Comparison of ENCODE assay signal across 11 cellular contexts in the genomic region with DNA sequence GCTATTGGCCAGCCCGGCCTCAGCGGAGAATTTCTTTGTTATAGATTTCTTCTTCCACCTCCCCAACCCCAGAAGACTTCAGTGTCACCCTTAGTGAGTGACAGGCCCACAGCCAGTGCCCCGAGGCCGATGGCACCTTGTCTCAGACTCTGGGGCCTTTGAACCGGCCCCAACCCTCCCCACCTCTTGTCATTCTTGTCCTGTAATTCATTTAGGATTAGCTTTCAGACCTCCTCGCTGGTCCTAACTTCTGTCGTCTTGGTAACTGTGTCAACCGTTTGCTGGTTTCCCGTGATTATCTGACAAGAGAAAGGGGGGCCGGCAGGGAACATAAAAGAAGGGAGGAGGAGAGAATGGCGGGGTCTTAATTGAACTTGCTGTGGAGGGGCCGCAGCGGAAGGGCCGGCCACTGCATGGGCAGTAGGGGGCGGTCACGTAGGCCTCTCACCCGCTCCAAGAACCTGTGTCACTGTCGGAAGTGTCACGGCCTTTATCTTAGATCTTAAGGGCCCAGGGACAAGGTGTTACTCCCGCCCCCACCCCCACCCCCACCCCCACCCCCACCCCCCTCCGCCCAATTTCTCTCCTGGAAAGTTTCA. TPM values are rescaled to one million over a fixed set of nuclear protein-coding genes. Genes with fewer than 3 reads are reported as not detected.
DNase-seq lines count a peak whose midpoint lies in the region; ATAC-seq lines count a peak whose summit lies in the region.
"Had no signal": no experiment of that assay in that cellular context is flagged by ENCODE, and none has a peak within 500 bp of the region (broad histone marks: within the 10 kb centered on the region; RNA-seq: fewer than 3 reads in every experiment).

No MANE protein-coding gene starts in this region.

- DNase-seq in HAP-1 (ENCODE audit: low spot score in 2 of 2) (peak; percentile 77 to 80), NCI-H2227 (lab: John Stamatoyannopoulos, UW; ENCODE audit: unreplicated experiment) (peak; percentile 29), neuronal stem cell (ENCODE audit: low spot score) (peak; percentile 89)
- DNase-seq in effector memory CD8-positive, alpha-beta T cell: no peak
- DNase-seq: activated CD4-positive, CD25-positive, alpha-beta regulatory T cell; activated effector memory CD4-positive, alpha-beta T cell treated with anti-CD3 and anti-CD28 coated beads, Interleukin-2, amount 50 U/mL, for 16 hours; NCI-H187 had no signal

- peaks cover 47% of the 10 kb centered on the region for H3K4me1 ChIP-seq in HAP-1
- peaks cover 31 to 61% of the 10 kb centered on the region in 2 donors for H3K4me1 ChIP-seq in neuronal stem cell (ENCODE audit: control insufficient read depth in 2 of 2, insufficient read depth in 1 of 2, low read depth in 1 of 2, low read length in 2 of 2)

- peak overlapping the region; percentile 11 for H3K18ac ChIP-seq in neuronal stem cell (ENCODE audit: low read length)

- peak overlapping the region; percentile 4 for H2BK5ac ChIP-seq in neuronal stem cell (ENCODE audit: low read length)

- H2BK15ac ChIP-seq in neuronal stem cell (ENCODE audit: low read length): peak overlapping the region; percentile 98

- in situ Hi-C loops in HAP-1 (cut with MboI; ENCODE audit: low sequenced_read_pairs): no loop called here

- no peak overlapping the region for H2BK12ac ChIP-seq in neuronal stem cell (ENCODE audit: low read length)

- no peaks in the 10 kb centered on the region for H3K27me3 Mint-ChIP-seq in effector memory CD8-positive, alpha-beta T cell

- H2BK120ac ChIP-seq in neuronal stem cell (ENCODE audit: low read depth, low read length): no peak overlapping the region

- H3K4me1 Mint-ChIP-seq in effector memory CD8-positive, alpha-beta T cell (ENCODE audit: low read depth in 2 of 2): peaks cover 80 to 85% of the 10 kb centered on the region in 2 donors

- H4K8ac ChIP-seq in neuronal stem cell (ENCODE audit: low read depth, low read length): no peak overlapping the region

- H3K4ac ChIP-seq in neuronal stem cell (ENCODE audit: low read length): no peak overlapping the region

- H3K4me2 ChIP-seq in neuronal stem cell (ENCODE audit: insufficient read depth, low read length, poor library complexity, severe bottlenecking): no peak overlapping the region

- H3K79me1 ChIP-seq in neuronal stem cell (ENCODE audit: low read depth, low read length): no peaks in the 10 kb centered on the region

- H3K4me3 ChIP-seq in HAP-1: no peak overlapping the region
- H3K4me3 ChIP-seq in neuronal stem cell (ENCODE audit: low read length in 2 of 2): no peak overlapping the region

- H3K36me3 ChIP-seq in HAP-1 (replicated peaks) (no peaks in the 10 kb centered on the region), neuronal stem cell (replicated peaks in 1 of 2; ENCODE audit: control insufficient read depth in 2 of 2, insufficient read depth in 2 of 2, low read length in 2 of 2) (no peaks in the 10 kb centered on the region)

- H3K9ac ChIP-seq in neuronal stem cell (ENCODE audit: low read depth, low read length, poor library complexity): no peak overlapping the region

- H3K9me3 Mint-ChIP-seq in effector memory CD8-positive, alpha-beta T cell: no peaks in the 10 kb centered on the region

- ATAC-seq in effector memory CD8-positive, alpha-beta T cell (replicated peaks): no peak
- no peak for ATAC-seq in GM21390 (IDR thresholded peaks at IDR 0.05; ENCODE audit: unreplicated experiment)
- no peak for ATAC-seq in GM19467 (IDR thresholded peaks at IDR 0.05; ENCODE audit: unreplicated experiment)
- no peak for ATAC-seq in HG02852 (IDR thresholded peaks at IDR 0.05; ENCODE audit: unreplicated experiment)
- no peak for ATAC-seq in GM18907 (IDR thresholded peaks at IDR 0.05; ENCODE audit: unreplicated experiment)

- no peak overlapping the region for H2AK5ac ChIP-seq in neuronal stem cell (ENCODE audit: low read depth, low read length)

- H4K91ac ChIP-seq in neuronal stem cell (ENCODE audit: low read depth, low read length, poor library complexity): no peak overlapping the region

- peak overlapping the region; percentile 35 to 44 for H3K4me3 Mint-ChIP-seq in effector memory CD8-positive, alpha-beta T cell

- no peaks in the 10 kb centered on the region for H3K27me3 ChIP-seq in HAP-1 (ENCODE audit: low read depth)
- no peaks in the 10 kb centered on the region for H3K27me3 ChIP-seq in neuronal stem cell (ENCODE audit: control insufficient read depth in 3 of 3, insufficient read depth in 3 of 3, low read depth in 1 of 3, low read length in 3 of 3)

- H3K9me3 ChIP-seq in HAP-1: no peaks in the 10 kb centered on the region
- H3K9me3 ChIP-seq in neuronal stem cell (replicated peaks in 1 of 2; ENCODE audit: control insufficient read depth in 2 of 2, insufficient read depth in 1 of 2, low read depth in 1 of 2, low read length in 2 of 2): peaks cover 8 to 15% of the 10 kb centered on the region in 2 donors

- peaks cover 65% of the 10 kb centered on the region for H3K36me3 Mint-ChIP-seq in effector memory CD8-positive, alpha-beta T cell (ENCODE audit: insufficient read depth)

- H3K27ac ChIP-seq in neuronal stem cell (replicated peaks; ENCODE audit: low read length): peak overlapping the region; percentile 39

- H3K23ac ChIP-seq in neuronal stem cell (ENCODE audit: low read depth, low read length, poor library complexity): no peak overlapping the region

- no CpG with 5 or more reads among the region's 21 CpGs for WGBS in neuronal stem cell (ENCODE audit: extremely low coverage in 2 of 2, insufficient read length in 2 of 2, insufficient replicate concordance in 1 of 2), 2 donors

- H2AFZ ChIP-seq in neuronal stem cell (ENCODE audit: low read length): no peak overlapping the region

- no peak overlapping the region for H3K14ac ChIP-seq in neuronal stem cell (ENCODE audit: low read length)

- H3K27ac Mint-ChIP-seq in effector memory CD8-positive, alpha-beta T cell: peak overlapping the region; percentile 49 to 91

RNA-seq across cellular contexts. Expression of gene GSE1, which starts 46.5 kb away (rescaled TPM):
- 5.7 TPM for polyA plus RNA-seq in neuronal stem cell (2013, experiment 1 of 2)
- 6.2 TPM for polyA plus RNA-seq in neuronal stem cell (2013, experiment 2 of 2)

Comparison
In these comparisons a context has a peak if more than half of its experiments do, and no peak if none do; other contexts are left out.
1. DNase-seq: peak in HAP-1 (2 of 2), NCI-H2227 (single experiment) and neuronal stem cell (single experiment); none in effector memory CD8-positive, alpha-beta T cell (0 of 3).